ENCODE assay signal across 8 cellular contexts in genomic region chr18:50218432-50219197, GRCh38. TPM values are rescaled to one million over a fixed set of nuclear protein-coding genes. Genes with fewer than 3 reads are reported as not detected.
DNase-seq lines count a peak whose midpoint lies in the region; ATAC-seq and TF ChIP-seq lines count a peak whose summit lies in the region.

No MANE protein-coding gene starts in this region.

- H3K36me3 ChIP-seq in Loucy (ENCODE audit: insufficient read depth, low read length) (no peaks in the 10 kb centered on the region), hepatocyte (replicated peaks; ENCODE audit: insufficient read depth, low read depth) (no peaks in the 10 kb centered on the region), upper lobe of left lung (no peaks in the 10 kb centered on the region), Caco-2 (ENCODE audit: control insufficient read depth, insufficient read depth, low read length) (no peaks in the 10 kb centered on the region)

- POLR2A ChIA-PET in Caco-2 (lab: Charles Lee): no interaction called here

- H4K20me1 ChIP-seq in Loucy (ENCODE audit: insufficient read depth, low read length, poor library complexity, severe bottlenecking) (no peaks in the 10 kb centered on the region), hepatocyte (ENCODE audit: insufficient read depth, poor library complexity, severe bottlenecking) (no peaks in the 10 kb centered on the region)

- no peaks in the 10 kb centered on the region for H3F3A ChIP-seq in Loucy (ENCODE audit: low read depth)

- H3K79me2 ChIP-seq in Loucy (ENCODE audit: insufficient read depth, low read length): no peaks in the 10 kb centered on the region
- no peaks in the 10 kb centered on the region for H3K79me2 ChIP-seq in hepatocyte

- WGBS in hepatocyte (ENCODE audit: low lambda C conversion rate, missing lambda C conversion rate): 75% methylated on average over 7 of the region's 7 CpGs
- 45 to 58% methylated on average over 7 of the region's 7 CpGs for WGBS in upper lobe of left lung, 2 donors

- BruUV-seq in Caco-2 (replicated peaks; lab: Mats Ljungman, UMichigan): no TSS peak

- H2AFZ ChIP-seq in Loucy (ENCODE audit: low read length) (no peak overlapping the region), hepatocyte (no peak overlapping the region)

- TF ChIP-seq CTCF in Loucy (conservative IDR thresholded peaks at IDR 0.05; ENCODE audit: low read length) (peak; percentile 67), hepatocyte (IDR thresholded peaks at IDR 0.05; ENCODE audit: poor library complexity) (peak; percentile 24), upper lobe of left lung (IDR thresholded peaks at IDR 0.05) (peak in 4 of 6 experiments; percentile 14 to 44 (median 32)), Caco-2 (IDR thresholded peaks at IDR 0.05; ENCODE audit: insufficient read depth in 1 of 2, low read depth in 1 of 2, low read length in 1 of 2, severe bottlenecking in 1 of 2, unreplicated experiment in 1 of 2) (no peak)

- no peak overlapping the region for H3K4me3 Mint-ChIP-seq in Caco-2 (ENCODE audit: unreplicated experiment)

- H3K4me2 ChIP-seq in Loucy (ENCODE audit: low read depth, low read length, poor library complexity, severe bottlenecking) (no peak overlapping the region), hepatocyte (no peak overlapping the region)

- H3K27ac ChIP-seq in hepatocyte: no peak overlapping the region
- no peak overlapping the region for H3K27ac ChIP-seq in upper lobe of left lung

- H3K4me1 Mint-ChIP-seq in Caco-2 (ENCODE audit: low read depth, unreplicated experiment): no peaks in the 10 kb centered on the region

- no peak overlapping the region for H3K9ac ChIP-seq in Loucy (ENCODE audit: low read depth, low read length, poor library complexity, severe bottlenecking)

- intact Hi-C loops in Caco-2 (cut with micrococcal nuclease; ENCODE audit: unreplicated experiment): no loop called here

- TF ChIP-seq EP300 in upper lobe of left lung (IDR thresholded peaks at IDR 0.05): no peak

- peak; percentile 78 for ATAC-seq in GM19023 (IDR thresholded peaks at IDR 0.05; ENCODE audit: unreplicated experiment)
- ATAC-seq in upper lobe of left lung (ENCODE audit: low FRiP score in 2 of 2): peak; percentile 55 to 59
- ATAC-seq in HG03469 (IDR thresholded peaks at IDR 0.05; ENCODE audit: unreplicated experiment): no peak

- no peaks in the 10 kb centered on the region for H3K9me3 Mint-ChIP-seq in Caco-2 (ENCODE audit: unreplicated experiment)

- H3K4me1 ChIP-seq in Loucy (ENCODE audit: insufficient read depth, low read length, poor library complexity, severe bottlenecking) (no peaks in the 10 kb centered on the region), hepatocyte (ENCODE audit: insufficient read depth) (no peaks in the 10 kb centered on the region), upper lobe of left lung (no peaks in the 10 kb centered on the region), Caco-2 (no peaks in the 10 kb centered on the region)

- TF ChIP-seq POLR2A in upper lobe of left lung (IDR thresholded peaks at IDR 0.05): no peak

- H3K27ac Mint-ChIP-seq in Caco-2 (ENCODE audit: unreplicated experiment): no peak overlapping the region

- peak; percentile 29 for DNase-seq in CD1c-positive myeloid dendritic cell (ENCODE audit: extremely low spot score)
- peak; percentile 24 for DNase-seq in activated CD8-positive, alpha-beta memory T cell treated with anti-CD3 and anti-CD28 coated beads, Interleukin-2, amount 50 U/mL, for 4 hours
- peak; percentile 30 for DNase-seq in hepatocyte (ENCODE audit: low spot score)
- peak in 1 of 2 donors; percentile 22 for DNase-seq in upper lobe of left lung
- DNase-seq in Caco-2: no peak

- H3K9me2 ChIP-seq in Loucy (replicated peaks; ENCODE audit: low read depth, low read length) (no peaks in the 10 kb centered on the region), hepatocyte (replicated peaks; ENCODE audit: insufficient read depth) (no peaks in the 10 kb centered on the region)

- CTCF ChIA-PET in Caco-2 (lab: Charles Lee): no interaction called here

- H3K36me3 Mint-ChIP-seq in Caco-2 (ENCODE audit: insufficient read depth, unreplicated experiment): peaks cover 4% of the 10 kb centered on the region

- H3K27me3 Mint-ChIP-seq in Caco-2 (ENCODE audit: insufficient read depth, unreplicated experiment): no peaks in the 10 kb centered on the region

- H3K9me3 ChIP-seq in Loucy (ENCODE audit: insufficient read depth, low read depth, low read length): no peaks in the 10 kb centered on the region
- peaks cover 3% of the 10 kb centered on the region for H3K9me3 ChIP-seq in hepatocyte (ENCODE audit: low read depth)
- peaks cover 3 to 15% (median 10%) of the 10 kb centered on the region in 4 donors for H3K9me3 ChIP-seq in upper lobe of left lung
- H3K9me3 ChIP-seq in Caco-2: no peaks in the 10 kb centered on the region

- H3K27me3 ChIP-seq in Loucy (ENCODE audit: insufficient read depth, low read length, poor library complexity, severe bottlenecking) (no peaks in the 10 kb centered on the region), hepatocyte (no peaks in the 10 kb centered on the region), upper lobe of left lung (no peaks in the 10 kb centered on the region), Caco-2 (replicated peaks; ENCODE audit: control insufficient read depth, insufficient read depth, low read length) (no peaks in the 10 kb centered on the region)

- H3K4me3 ChIP-seq in Loucy (ENCODE audit: low read length, poor library complexity, severe bottlenecking): no peak overlapping the region
- H3K4me3 ChIP-seq in hepatocyte: no peak overlapping the region
- no peak overlapping the region for H3K4me3 ChIP-seq in upper lobe of left lung
- H3K4me3 ChIP-seq in Caco-2 (ENCODE audit: low read depth, low read length): no peak overlapping the region

RNA-seq across cellular contexts. Expression of gene MYO5B, which starts 23.7 kb away (rescaled TPM):
- 41.9 and 43.3 TPM in 2 replicates for total RNA-seq in hepatocyte
- polyA plus RNA-seq in hepatocyte: 20.3 and 21.3 TPM in 2 replicates
- total RNA-seq in upper lobe of left lung: 10 to 100 TPM; 25.4 to 95.2 (median 49.6) TPM
- 28.3 and 28.6 TPM in 2 replicates for total RNA-seq in Caco-2 (2022)

RNA-seq across cellular contexts. Expression of gene CFAP53, which starts 47.7 kb away (rescaled TPM):
- total RNA-seq in hepatocyte (0.24 and 0.50 TPM in 2 replicates), upper lobe of left lung (10 to 100 TPM in 1 of 6 donors, 1 to 10 TPM in 4, under 1 TPM in 1; 0.34 to 13.6 (median 2.0) TPM), Caco-2 (2022) (0.23 TPM in 1 of 2 replicates, not detected in the other)
- polyA plus RNA-seq in hepatocyte: 0.24 and 0.86 TPM in 2 replicates

Comparison
In these comparisons a context has a peak if more than half of its experiments do, and no peak if none do; other contexts are left out.
1. DNase-seq: peak in CD1c-positive myeloid dendritic cell (single experiment), activated CD8-positive, alpha-beta memory T cell treated with anti-CD3 and anti-CD28 coated beads, Interleukin-2, amount 50 U/mL, for 4 hours (single experiment) and hepatocyte (single experiment); none in Caco-2 (0 of 2).
2. CTCF ChIP-seq: peak in Loucy (single experiment), hepatocyte (single experiment) and upper lobe of left lung (4 of 6); none in Caco-2 (0 of 2).